ENCODE assay signal across 1 cellular context in the genomic region with DNA sequence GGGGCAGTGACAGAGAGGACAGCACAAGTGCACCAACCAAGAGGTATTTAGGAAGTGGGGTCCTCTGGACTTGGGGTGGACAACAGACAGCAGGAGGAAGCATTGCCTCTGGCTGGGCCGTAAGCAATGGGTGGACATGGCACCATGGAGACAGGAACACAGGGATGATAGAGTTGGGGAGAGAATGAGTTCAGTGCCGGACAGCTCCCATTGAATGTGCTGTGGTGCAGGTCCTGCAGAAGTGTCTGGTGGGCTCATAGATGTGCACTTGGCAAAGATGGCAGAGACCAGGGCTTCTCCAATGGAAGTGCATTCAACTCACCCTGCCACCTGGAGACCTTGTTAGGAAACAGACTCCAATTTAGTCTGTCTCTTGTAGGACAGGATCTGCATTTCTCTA.
TF ChIP-seq lines count a peak whose summit lies in the region.

No MANE protein-coding gene starts in this region.

TF ChIP-seq in SK-N-SH, 30 proteins besides CTCF, POLR2A, EP300 and RAD21 (continued from another document):
- TF ChIP-seq, protein P1, sequence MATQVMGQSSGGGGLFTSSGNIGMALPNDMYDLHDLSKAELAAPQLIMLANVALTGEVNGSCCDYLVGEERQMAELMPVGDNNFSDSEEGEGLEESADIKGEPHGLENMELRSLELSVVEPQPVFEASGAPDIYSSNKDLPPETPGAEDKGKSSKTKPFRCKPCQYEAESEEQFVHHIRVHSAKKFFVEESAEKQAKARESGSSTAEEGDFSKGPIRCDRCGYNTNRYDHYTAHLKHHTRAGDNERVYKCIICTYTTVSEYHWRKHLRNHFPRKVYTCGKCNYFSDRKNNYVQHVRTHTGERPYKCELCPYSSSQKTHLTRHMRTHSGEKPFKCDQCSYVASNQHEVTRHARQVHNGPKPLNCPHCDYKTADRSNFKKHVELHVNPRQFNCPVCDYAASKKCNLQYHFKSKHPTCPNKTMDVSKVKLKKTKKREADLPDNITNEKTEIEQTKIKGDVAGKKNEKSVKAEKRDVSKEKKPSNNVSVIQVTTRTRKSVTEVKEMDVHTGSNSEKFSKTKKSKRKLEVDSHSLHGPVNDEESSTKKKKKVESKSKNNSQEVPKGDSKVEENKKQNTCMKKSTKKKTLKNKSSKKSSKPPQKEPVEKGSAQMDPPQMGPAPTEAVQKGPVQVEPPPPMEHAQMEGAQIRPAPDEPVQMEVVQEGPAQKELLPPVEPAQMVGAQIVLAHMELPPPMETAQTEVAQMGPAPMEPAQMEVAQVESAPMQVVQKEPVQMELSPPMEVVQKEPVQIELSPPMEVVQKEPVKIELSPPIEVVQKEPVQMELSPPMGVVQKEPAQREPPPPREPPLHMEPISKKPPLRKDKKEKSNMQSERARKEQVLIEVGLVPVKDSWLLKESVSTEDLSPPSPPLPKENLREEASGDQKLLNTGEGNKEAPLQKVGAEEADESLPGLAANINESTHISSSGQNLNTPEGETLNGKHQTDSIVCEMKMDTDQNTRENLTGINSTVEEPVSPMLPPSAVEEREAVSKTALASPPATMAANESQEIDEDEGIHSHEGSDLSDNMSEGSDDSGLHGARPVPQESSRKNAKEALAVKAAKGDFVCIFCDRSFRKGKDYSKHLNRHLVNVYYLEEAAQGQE (IDR thresholded peaks at IDR 0.05; ENCODE audit: low read depth, low read length) = peak; percentile 82
- no peak for TF ChIP-seq MXI1 (IDR thresholded peaks at IDR 0.05; ENCODE audit: low read depth, low read length)
- no peak for TF ChIP-seq YY1 (IDR thresholded peaks at IDR 0.05; ENCODE audit: low read depth)
TF ChIP-seq in SK-N-SH: peak in this region for 1.
